Comparison of ENCODE assay signal across 9 cellular contexts in the genomic region with DNA sequence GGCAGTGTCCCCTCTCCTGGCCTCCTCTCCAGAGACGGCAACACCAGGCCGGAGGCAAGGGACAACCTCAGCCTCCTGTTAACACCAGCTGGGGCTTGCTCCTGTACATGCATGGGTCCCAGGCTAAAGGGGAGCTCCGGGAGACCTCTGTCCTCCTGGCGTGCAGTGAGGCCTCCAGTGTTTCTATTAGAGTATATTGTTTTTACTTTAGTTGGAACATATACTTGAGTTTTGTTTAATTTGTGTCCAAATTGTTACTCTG. TPM values are rescaled to one million over a fixed set of nuclear protein-coding genes. Genes with fewer than 3 reads are reported as not detected.
"Had no signal": no experiment of that assay in that cellular context is flagged by ENCODE, and none has a peak within 500 bp of the region (broad histone marks: within the 10 kb centered on the region; RNA-seq: fewer than 3 reads in every experiment).

No MANE protein-coding gene starts in this region.

- H3K4me2 ChIP-seq: GM23338 had no signal

- H3K27ac ChIP-seq: HL-60 had no signal

- H3K4me1 ChIP-seq: HAP-1 had no signal

- DNase-seq: HFFc6, KBM-7 had no signal

- H3K36me3 ChIP-seq: HAP-1 had no signal

- H2AFZ ChIP-seq: GM23338 had no signal

- H3K9me3 ChIP-seq: HAP-1 had no signal

- ATAC-seq: GM23338, HCT116, HepG2 had no signal

- H3K4me3 ChIP-seq: GM23338, HAP-1 had no signal

RNA-seq across cellular contexts. Expression of gene IRX2, which starts 12.0 kb away (rescaled TPM):
- total RNA-seq: H4, HepG2 had no signal
- polyA plus RNA-seq: HepG2, IgD-negative memory B cell had no signal
